In the genomic region with DNA sequence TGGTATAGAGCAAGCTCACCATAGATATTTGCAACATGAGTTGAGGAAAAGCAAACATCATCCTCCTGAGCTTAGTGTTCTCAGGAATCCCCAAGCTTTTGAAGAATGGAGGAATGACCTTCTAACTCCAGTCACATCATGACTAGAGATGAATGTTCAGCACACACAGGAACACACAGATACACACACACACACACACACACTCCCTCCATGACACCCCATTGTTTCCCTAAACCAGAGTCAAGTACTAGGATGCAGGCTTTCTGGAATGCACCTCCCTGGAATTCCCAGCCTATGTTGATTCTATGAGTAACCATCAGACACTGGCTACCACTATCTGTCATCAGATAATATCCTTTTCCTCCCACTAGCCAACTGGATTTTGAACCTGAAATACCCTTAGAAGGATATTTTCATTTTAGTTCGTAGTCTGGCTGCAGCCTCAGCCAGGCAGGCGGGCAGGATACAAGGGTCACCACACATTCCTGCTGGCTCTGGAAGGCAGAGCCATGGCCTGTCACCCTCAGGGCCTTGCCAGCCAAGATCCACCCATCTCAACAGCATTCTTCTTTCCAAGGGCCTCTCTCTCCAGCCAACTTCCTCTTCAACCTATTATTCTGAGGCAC, we compare ENCODE assay signal across 13 cellular contexts.
A peak's percentile ranks its signal among the peaks of the same experiment; 100 is the strongest.
DNase-seq lines count a peak whose midpoint lies in the region; ATAC-seq and TF ChIP-seq lines count a peak whose summit lies in the region.
"Had no signal": no experiment of that assay in that cellular context is flagged by ENCODE, and none has a peak within 500 bp of the region (broad histone marks: within the 10 kb centered on the region; RNA-seq: fewer than 3 reads in every experiment).

No MANE protein-coding gene starts in this region.

- no peaks in the 10 kb centered on the region for H3K9me3 ChIP-seq in PC-9 (ENCODE audit: insufficient read depth, low read depth)
- no peaks in the 10 kb centered on the region for H3K9me3 ChIP-seq in mucosa of descending colon
- H3K9me3 ChIP-seq: suprapubic skin had no signal

- H3F3A ChIP-seq in PC-9 (ENCODE audit: insufficient read depth, low read depth) = no peaks in the 10 kb centered on the region

- H2AFZ ChIP-seq in PC-9 = no peak overlapping the region

- H3K27ac Mint-ChIP-seq in activated T-helper 17 cell treated with anti-CD3 and anti-CD28 coated beads, Interleukin-2, amount 50 U/mL, for 72 hours = no peak overlapping the region
- H3K27ac Mint-ChIP-seq: dendritic cell treated with granulocyte-macrophage colony-stimulating factor and Interleukin-4, amounts not matched to agents 40 ng/mL and 50 ng/mL, for 4 days; T-helper 17 cell had no signal

- H3K9me2 ChIP-seq in PC-9 (ENCODE audit: insufficient read depth) = no peaks in the 10 kb centered on the region

- CTCF ChIA-PET in PC-9 (lab: Charles Lee) = no interaction called here

- H4K20me1 ChIP-seq in PC-9 (ENCODE audit: insufficient read depth) = no peaks in the 10 kb centered on the region

- no peaks in the 10 kb centered on the region for H3K9me3 Mint-ChIP-seq in activated T-helper 17 cell treated with anti-CD3 and anti-CD28 coated beads, Interleukin-2, amount 50 U/mL, for 72 hours
- H3K9me3 Mint-ChIP-seq: dendritic cell treated with granulocyte-macrophage colony-stimulating factor and Interleukin-4, amounts not matched to agents 40 ng/mL and 50 ng/mL, for 4 days had no signal

- peak; percentile 70 for DNase-seq in AG20443 (ENCODE audit: low spot score)
- DNase-seq in PC-9 = peak; percentile 42 to 53
- DNase-seq in epithelial cell of prostate (ENCODE audit: low read depth, low spot score) = peak; percentile 83
- DNase-seq in mucosa of descending colon = no peak
- no peak for DNase-seq in NCI-H2107 (lab: John Stamatoyannopoulos, UW)
- no peak for DNase-seq in NCI-H187 (lab: John Stamatoyannopoulos, UW)
- no peak for DNase-seq in NCI-H2227 treated with DMSO at 0.1 percent for 48 hours (lab: John Stamatoyannopoulos, UW)
- DNase-seq: midbrain, NCI-H1694 treated with DMSO at 0.1 percent for 48 hours, T-helper 17 cell had no signal

- peak overlapping the region; percentile 13; the same call in 1 of the 2 replicates for H3K4me2 ChIP-seq in PC-9

- H3K36me3 ChIP-seq in PC-9 (ENCODE audit: low read depth) (no peaks in the 10 kb centered on the region), mucosa of descending colon (ENCODE audit: low read depth) (no peaks in the 10 kb centered on the region)
- H3K36me3 ChIP-seq: suprapubic skin had no signal

- no peak for TF ChIP-seq CTCF in PC-9 (conservative IDR thresholded peaks at IDR 0.05)
- TF ChIP-seq CTCF in mucosa of descending colon (IDR thresholded peaks at IDR 0.05) = no peak

- H3K4me3 Mint-ChIP-seq in activated T-helper 17 cell treated with anti-CD3 and anti-CD28 coated beads, Interleukin-2, amount 50 U/mL, for 72 hours = no peak overlapping the region
- H3K4me3 Mint-ChIP-seq: dendritic cell treated with granulocyte-macrophage colony-stimulating factor and Interleukin-4, amounts not matched to agents 40 ng/mL and 50 ng/mL, for 4 days; T-helper 17 cell had no signal

- intact Hi-C loops in PC-9 (cut with micrococcal nuclease; ENCODE audit: unreplicated experiment) (no loop called here), mucosa of descending colon (cut with DNase I, micrococcal nuclease) (no loop called here)

- H3K36me3 Mint-ChIP-seq in activated T-helper 17 cell treated with anti-CD3 and anti-CD28 coated beads, Interleukin-2, amount 50 U/mL, for 72 hours (ENCODE audit: low read depth) = no peaks in the 10 kb centered on the region

- H3K27me3 ChIP-seq in PC-9 (ENCODE audit: insufficient read depth, low read depth) = no peaks in the 10 kb centered on the region
- H3K27me3 ChIP-seq: suprapubic skin had no signal

- POLR2A ChIA-PET in PC-9 (lab: Charles Lee; ENCODE audit: unreplicated experiment) = interaction anchor here (0.6 kb wide), 1 partner anchor 417 kb away, joined by 14 read pairs; no protein-coding TSS in a partner anchor

- H3K27ac ChIP-seq in PC-9 = no peak overlapping the region
- H3K27ac ChIP-seq in epithelial cell of prostate = peak overlapping the region; percentile 58
- H3K27ac ChIP-seq: suprapubic skin had no signal

- H3K4me1 Mint-ChIP-seq in activated T-helper 17 cell treated with anti-CD3 and anti-CD28 coated beads, Interleukin-2, amount 50 U/mL, for 72 hours = no peaks in the 10 kb centered on the region

- BruUV-seq in PC-9 (replicated peaks; lab: Mats Ljungman, UMichigan) = no TSS peak

- H3K27me3 Mint-ChIP-seq in activated T-helper 17 cell treated with anti-CD3 and anti-CD28 coated beads, Interleukin-2, amount 50 U/mL, for 72 hours = no peaks in the 10 kb centered on the region
- H3K27me3 Mint-ChIP-seq: T-helper 17 cell had no signal

- no peak overlapping the region for H3K4me3 ChIP-seq in PC-9
- H3K4me3 ChIP-seq in mucosa of descending colon = no peak overlapping the region
- H3K4me3 ChIP-seq: suprapubic skin had no signal

- no peaks in the 10 kb centered on the region for H3K79me2 ChIP-seq in PC-9 (ENCODE audit: low read depth)

- peak; percentile 14 for ATAC-seq in mucosa of descending colon
- ATAC-seq in activated T-helper 17 cell treated with anti-CD3 and anti-CD28 coated beads, Interleukin-2, amount 50 U/mL, for 72 hours (replicated peaks) = no peak
- ATAC-seq: T-helper 17 cell had no signal

- 0 out of 2 replicates have a peak, but pooled peaks cover 4% of the 10 kb centered on the region for H3K4me1 ChIP-seq in PC-9 (replicated peaks; ENCODE audit: insufficient read depth)
- no peaks in the 10 kb centered on the region for H3K4me1 ChIP-seq in mucosa of descending colon (ENCODE audit: low read depth)

Comparison
In these comparisons a context has a peak if more than half of its experiments do, and no peak if none do; other contexts are left out.
1. DNase-seq: peak in AG20443 (single experiment), PC-9 (2 of 2) and epithelial cell of prostate (single experiment); none in mucosa of descending colon (0 of 3), NCI-H2107 (single experiment), NCI-H187 (0 of 2) and NCI-H2227 treated with DMSO at 0.1 percent for 48 hours (single experiment).